11 cellular contexts compared by ENCODE assay signal in genomic region chr2:3198119-3198518, GRCh38.
DNase-seq lines count a peak whose midpoint lies in the region; ATAC-seq and TF ChIP-seq lines count a peak whose summit lies in the region.
"Had no signal": no experiment of that assay in that cellular context is flagged by ENCODE, and none has a peak within 500 bp of the region (broad histone marks: within the 10 kb centered on the region; RNA-seq: fewer than 3 reads in every experiment).

No MANE protein-coding gene starts in this region.

- TF ChIP-seq CTCF in nephron progenitor cell (IDR thresholded peaks at IDR 0.05), result peak; percentile 10

- ATAC-seq in HG03159 (IDR thresholded peaks at IDR 0.05; ENCODE audit: unreplicated experiment) (peak; percentile 52), GM18505 (IDR thresholded peaks at IDR 0.05; ENCODE audit: unreplicated experiment) (no peak)
- peak; percentile 62 to 89 for ATAC-seq in activated T-cell treated with anti-CD3 and anti-CD28 coated beads, Interleukin-2, amount 50 U/mL, for 72 hours (replicated peaks in 1 of 2)

- TF ChIP-seq POLR2A in GM18505 (IDR thresholded peaks at IDR 0.05; ENCODE audit: borderline replicate concordance, extremely low read depth, insufficient read depth, insufficient read length), result no peak

- no peaks in the 10 kb centered on the region for H3K36me3 Mint-ChIP-seq in activated T-cell treated with anti-CD3 and anti-CD28 coated beads, Interleukin-2, amount 50 U/mL, for 72 hours (ENCODE audit: insufficient read depth in 2 of 2)
- peaks cover 16% of the 10 kb centered on the region for H3K36me3 Mint-ChIP-seq in nephron progenitor cell (ENCODE audit: low read depth)

- DNase-seq in SHP77 (lab: John Stamatoyannopoulos, UW), result peak; percentile 15 to 54
- DNase-seq in SHP77 treated with DMSO at 0.1 percent for 48 hours (lab: John Stamatoyannopoulos, UW), result no peak
- peak; percentile 21 to 39 for DNase-seq in activated T-cell treated with anti-CD3 and anti-CD28 coated beads, Interleukin-2, amount 50 U/mL, for 72 hours
- peak; percentile 23 for DNase-seq in nephron progenitor cell
- no peak for DNase-seq in stimulated activated naive CD4-positive, alpha-beta T cell (lab: John Stamatoyannopoulos, UW)
- DNase-seq in T-helper 2 cell, result no peak
- DNase-seq: activated CD8-positive, alpha-beta memory T cell treated with anti-CD3 and anti-CD28 coated beads for 24 hours; effector memory CD4-positive, alpha-beta T cell; NCI-H524 treated with DMSO at 0.1 percent for 48 hours had no signal

- H3K27me3 Mint-ChIP-seq in activated T-cell treated with anti-CD3 and anti-CD28 coated beads, Interleukin-2, amount 50 U/mL, for 72 hours (ENCODE audit: low read depth), result no peaks in the 10 kb centered on the region
- H3K27me3 Mint-ChIP-seq in nephron progenitor cell (ENCODE audit: low read depth, poor library complexity), result peaks cover 5% of the 10 kb centered on the region

- no peaks in the 10 kb centered on the region for H3K9me3 Mint-ChIP-seq in activated T-cell treated with anti-CD3 and anti-CD28 coated beads, Interleukin-2, amount 50 U/mL, for 72 hours
- peaks cover 8% of the 10 kb centered on the region for H3K9me3 Mint-ChIP-seq in nephron progenitor cell

- H3K4me1 Mint-ChIP-seq in activated T-cell treated with anti-CD3 and anti-CD28 coated beads, Interleukin-2, amount 50 U/mL, for 72 hours (ENCODE audit: low read depth), result no peaks in the 10 kb centered on the region
- H3K4me1 Mint-ChIP-seq in nephron progenitor cell, result peaks cover 43% of the 10 kb centered on the region

- H3K27ac Mint-ChIP-seq in activated T-cell treated with anti-CD3 and anti-CD28 coated beads, Interleukin-2, amount 50 U/mL, for 72 hours, result peak overlapping the region; percentile 82
- no peak overlapping the region for H3K27ac Mint-ChIP-seq in nephron progenitor cell

- H3K4me3 Mint-ChIP-seq in activated T-cell treated with anti-CD3 and anti-CD28 coated beads, Interleukin-2, amount 50 U/mL, for 72 hours, result peak overlapping the region; percentile 20 to 70
- no peak overlapping the region for H3K4me3 Mint-ChIP-seq in nephron progenitor cell

Comparison
In these comparisons a context has a peak if more than half of its experiments do, and no peak if none do; other contexts are left out.
1. DNase-seq: peak in SHP77 (2 of 2), activated T-cell treated with anti-CD3 and anti-CD28 coated beads, Interleukin-2, amount 50 U/mL, for 72 hours (2 of 2) and nephron progenitor cell (single experiment); none in SHP77 treated with DMSO at 0.1 percent for 48 hours (single experiment), stimulated activated naive CD4-positive, alpha-beta T cell (0 of 6) and T-helper 2 cell (0 of 5).